In the genomic region with DNA sequence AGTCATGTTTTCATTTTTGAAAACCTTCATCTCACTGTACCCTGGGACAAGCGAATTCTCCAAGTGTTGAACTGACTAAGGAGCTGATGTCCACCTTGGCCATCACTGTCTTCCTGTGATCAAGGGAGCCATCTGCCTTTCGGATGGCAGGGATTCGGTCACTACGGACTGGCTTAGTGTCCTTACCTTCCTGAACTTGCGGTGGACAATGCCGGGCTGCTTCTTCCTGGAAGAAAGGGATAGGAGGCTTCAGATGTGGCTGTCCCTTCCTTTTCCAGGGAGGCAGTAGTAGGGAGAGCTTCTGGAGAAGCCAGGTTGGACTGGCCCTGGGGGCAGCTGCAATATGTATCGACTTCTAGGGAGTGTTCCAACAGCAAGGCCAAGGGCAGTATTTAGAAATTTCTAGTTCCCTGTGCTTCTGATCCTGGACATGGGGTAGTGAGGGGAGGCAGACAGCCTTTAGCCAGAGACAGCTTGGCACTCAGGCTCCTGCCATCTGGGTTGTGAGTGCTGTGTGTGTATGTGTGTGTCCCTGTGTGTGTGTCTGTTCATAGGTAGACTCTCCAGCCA, we compare ENCODE assay signal across 22 cellular contexts.
"Had no signal": no experiment of that assay in that cellular context is flagged by ENCODE, and none has a peak within 500 bp of the region (broad histone marks: within the 10 kb centered on the region; RNA-seq: fewer than 3 reads in every experiment).

No MANE protein-coding gene starts in this region.

- H3K9me3 ChIP-seq: SK-N-SH had no signal

- H3K36me3 ChIP-seq: MG63 had no signal

- FAIRE-seq: HepG2 had no signal

- H3K4me3 ChIP-seq: MG63 had no signal

- H3K4me2 ChIP-seq: SK-N-SH had no signal

- DNase-seq: IMR-90; KG1; MG63; NCI-H1092; NCI-H1105 treated with DMSO at 0.1 percent for 48 hours; NCI-H1417 treated with DMSO at 0.1 percent for 48 hours; NCI-H187 treated with DMSO at 0.1 percent for 48 hours; NCI-H2029 treated with DMSO at 0.1 percent for 48 hours; NCI-H345; NCI-H446 treated with DMSO at 0.1 percent for 48 hours; NCI-H510A treated with DMSO at 0.1 percent for 48 hours; NCI-H526; NCI-H748 treated with DMSO at 0.1 percent for 48 hours; NK-92 treated with Interleukin-12 subunit alpha and Interleukin-12 subunit beta, amount 100 ng/mL, for 24 hours; PC-3; SHP77; SK-N-SH; SW 1271; T-cell had no signal

- H3K9ac ChIP-seq: SK-N-SH had no signal

- H3K27ac ChIP-seq: RWPE1 had no signal

- ATAC-seq: HepG2, Panc1, PC-3, T-cell had no signal
